In genomic region chrX:41338422-41338821, GRCh38 we compare ENCODE assay signal across 10 cellular contexts. TPM values are rescaled to one million over a fixed set of nuclear protein-coding genes. Genes with fewer than 3 reads are reported as not detected.
DNase-seq lines count a peak whose midpoint lies in the region; ATAC-seq and TF ChIP-seq lines count a peak whose summit lies in the region.
"Had no signal": no experiment of that assay in that cellular context is flagged by ENCODE, and none has a peak within 500 bp of the region (broad histone marks: within the 10 kb centered on the region; RNA-seq: fewer than 3 reads in every experiment).

No MANE protein-coding gene starts in this region.

- H3K9me2 ChIP-seq in GM23248 (ENCODE audit: insufficient read depth) (no peaks in the 10 kb centered on the region), SU-DHL-6 (replicated peaks; ENCODE audit: insufficient read depth, low read length) (no peaks in the 10 kb centered on the region)

- ATAC-seq in GM21825 (IDR thresholded peaks at IDR 0.05; ENCODE audit: unreplicated experiment): no peak

- H3K27me3 Mint-ChIP-seq in endothelial cell (ENCODE audit: unreplicated experiment): peaks cover 15% of the 10 kb centered on the region

- peaks cover 92% of the 10 kb centered on the region for H3K79me2 ChIP-seq in GM23248 (ENCODE audit: insufficient read depth)
- H3K79me2 ChIP-seq in SU-DHL-6 (ENCODE audit: insufficient read depth, low read length): peaks cover 87% of the 10 kb centered on the region

- TF ChIP-seq POLR2A in ovary (IDR thresholded peaks at IDR 0.05): no peak
- no peak for TF ChIP-seq POLR2A in uterus (IDR thresholded peaks at IDR 0.05)

- peaks cover 54% of the 10 kb centered on the region for H4K20me1 ChIP-seq in GM23248 (ENCODE audit: insufficient read depth)
- H4K20me1 ChIP-seq in SU-DHL-6 (ENCODE audit: low read depth, low read length): peaks cover 50% of the 10 kb centered on the region

- H3K36me3 Mint-ChIP-seq in endothelial cell (ENCODE audit: low read depth, unreplicated experiment): peaks cover 29% of the 10 kb centered on the region

- H3K9ac ChIP-seq in GM23248 (peak overlapping the region; percentile 100), SU-DHL-6 (ENCODE audit: low read length) (no peak overlapping the region)

- H3K9me3 Mint-ChIP-seq in endothelial cell (ENCODE audit: unreplicated experiment): no peaks in the 10 kb centered on the region

- peak overlapping the region; percentile 44 for H3K27ac ChIP-seq in GM23248
- H3K27ac ChIP-seq in SU-DHL-6 (ENCODE audit: low read depth, low read length): no peak overlapping the region
- no peak overlapping the region for H3K27ac ChIP-seq in ovary
- no peak overlapping the region for H3K27ac ChIP-seq in uterus

- H3K27ac Mint-ChIP-seq in endothelial cell (ENCODE audit: unreplicated experiment): no peak overlapping the region

- 20 to 50% methylated on average over 1 of the region's 1 CpG for WGBS in GM23248 (ENCODE audit: low coverage in 1 of 2, low lambda C conversion rate in 2 of 2, missing lambda C conversion rate in 2 of 2), 2 experiments
- 68 to 82% (median 75%) methylated on average over 1 of the region's 1 CpG for WGBS in ovary, 3 donors

- in situ Hi-C loops in GM23248 (cut with MboI): no loop called here

- peaks cover 33% of the 10 kb centered on the region for H3F3A ChIP-seq in GM23248 (ENCODE audit: insufficient read depth)
- H3F3A ChIP-seq in SU-DHL-6 (ENCODE audit: insufficient read depth): peaks cover 21% of the 10 kb centered on the region; the same call in 1 of the 2 replicates

- no peak for TF ChIP-seq CTCF in SU-DHL-6 (IDR thresholded peaks at IDR 0.05; ENCODE audit: insufficient read depth, low read length, poor library complexity, severe bottlenecking)
- TF ChIP-seq CTCF in endothelial cell (IDR thresholded peaks at IDR 0.05; ENCODE audit: unreplicated experiment): no peak
- no peak for TF ChIP-seq CTCF in ovary (IDR thresholded peaks at IDR 0.05)
- no peak for TF ChIP-seq CTCF in uterus (IDR thresholded peaks at IDR 0.05)

- peaks cover 3% of the 10 kb centered on the region for H3K4me1 Mint-ChIP-seq in endothelial cell (ENCODE audit: unreplicated experiment)

- H3K4me3 ChIP-seq in GM23248 (peak overlapping the region; percentile 96), SU-DHL-6 (ENCODE audit: insufficient read depth, low read length, poor library complexity, severe bottlenecking) (no peak overlapping the region), ovary (peak overlapping the region; percentile 10), uterus (no peak overlapping the region)
- H3K4me3 ChIP-seq: lung, MG63 had no signal

- no peaks in the 10 kb centered on the region for H3K27me3 ChIP-seq in GM23248 (replicated peaks; ENCODE audit: insufficient read depth)
- no peaks in the 10 kb centered on the region for H3K27me3 ChIP-seq in SU-DHL-6 (ENCODE audit: low read length)
- H3K27me3 ChIP-seq in ovary: no peaks in the 10 kb centered on the region
- H3K27me3 ChIP-seq in uterus: no peaks in the 10 kb centered on the region
- H3K27me3 ChIP-seq: MG63 had no signal

- intact Hi-C loops in ovary (cut with DNase I): loop anchor here in 1 of 4 donors (5.0 to 10.0 kb wide), 2 partner anchors 104 to 254 kb away; partner anchors contain the start of gene USP9X
- intact Hi-C loops in uterus (cut with DNase I; ENCODE audit: low total_unique reads): no loop called here

- H2AFZ ChIP-seq in GM23248: no peak overlapping the region
- H2AFZ ChIP-seq in SU-DHL-6 (ENCODE audit: low read depth, low read length, severe bottlenecking): no peak overlapping the region

- H3K36me3 ChIP-seq in GM23248 (ENCODE audit: low read depth) (peaks cover 37% of the 10 kb centered on the region), SU-DHL-6 (ENCODE audit: low read length) (peaks cover 43% of the 10 kb centered on the region), ovary (no peaks in the 10 kb centered on the region), uterus (peaks cover 0 to 2% of the 10 kb centered on the region in 2 donors)

- H3K4me2 ChIP-seq in GM23248 (ENCODE audit: unreplicated experiment): peak overlapping the region; percentile 82
- peak overlapping the region; percentile 20 for H3K4me2 ChIP-seq in SU-DHL-6 (ENCODE audit: low read depth, low read length, poor library complexity, severe bottlenecking)

- H3K4me3 Mint-ChIP-seq in endothelial cell (ENCODE audit: unreplicated experiment): peak overlapping the region; percentile 31

- DNase-seq in GM23248 (peak; percentile 44), endothelial cell (ENCODE audit: low spot score) (no peak), ovary (no peak), uterus (no peak), NAMALWA (ENCODE audit: low spot score) (no peak)
- DNase-seq: amniotic stem cell, MG63 had no signal

- TF ChIP-seq EP300 in ovary (IDR thresholded peaks at IDR 0.05): no peak

- peaks cover 21% of the 10 kb centered on the region for H3K4me1 ChIP-seq in GM23248 (ENCODE audit: insufficient read depth)
- peaks cover 7% of the 10 kb centered on the region for H3K4me1 ChIP-seq in ovary (ENCODE audit: insufficient read depth)
- peaks cover 0 to 4% of the 10 kb centered on the region in 2 donors for H3K4me1 ChIP-seq in uterus

- H3K9me3 ChIP-seq in GM23248 (ENCODE audit: low read depth) (no peaks in the 10 kb centered on the region), SU-DHL-6 (ENCODE audit: insufficient read depth, low read length) (no peaks in the 10 kb centered on the region), ovary (no peaks in the 10 kb centered on the region), uterus (no peaks in the 10 kb centered on the region)
- H3K9me3 ChIP-seq: MG63 had no signal

RNA-seq across cellular contexts. Expression of gene DDX3X, which starts 4.5 kb away (rescaled TPM):
- 206 and 285 TPM in 2 replicates for total RNA-seq in GM23248 (2014; rRNA removed; shearing (Covaris generic))
- polyA plus RNA-seq in GM23248 (2016; fragmentation: Nextera tagmentation; extraction: Ambion mirVana): 129 and 130 TPM in 2 replicates
- 265 TPM for total RNA-seq in endothelial cell (ENCODE audit: unreplicated experiment)
- total RNA-seq in ovary: 100 to 1,000 TPM; 178 to 329 (median 275) TPM
- 100 to 1,000 TPM; 106 to 164 TPM for polyA plus RNA-seq in ovary
- 100 to 1,000 TPM; 124 to 387 (median 268) TPM for total RNA-seq in uterus

Comparison
In these comparisons a context has a peak if more than half of its experiments do, and no peak if none do; other contexts are left out.
1. H3K4me3 ChIP-seq: peak in GM23248 (single experiment) and ovary (single experiment); none in SU-DHL-6 (single experiment) and uterus (0 of 2).